Comparison of ENCODE assay signal across 17 cellular contexts in the genomic region with DNA sequence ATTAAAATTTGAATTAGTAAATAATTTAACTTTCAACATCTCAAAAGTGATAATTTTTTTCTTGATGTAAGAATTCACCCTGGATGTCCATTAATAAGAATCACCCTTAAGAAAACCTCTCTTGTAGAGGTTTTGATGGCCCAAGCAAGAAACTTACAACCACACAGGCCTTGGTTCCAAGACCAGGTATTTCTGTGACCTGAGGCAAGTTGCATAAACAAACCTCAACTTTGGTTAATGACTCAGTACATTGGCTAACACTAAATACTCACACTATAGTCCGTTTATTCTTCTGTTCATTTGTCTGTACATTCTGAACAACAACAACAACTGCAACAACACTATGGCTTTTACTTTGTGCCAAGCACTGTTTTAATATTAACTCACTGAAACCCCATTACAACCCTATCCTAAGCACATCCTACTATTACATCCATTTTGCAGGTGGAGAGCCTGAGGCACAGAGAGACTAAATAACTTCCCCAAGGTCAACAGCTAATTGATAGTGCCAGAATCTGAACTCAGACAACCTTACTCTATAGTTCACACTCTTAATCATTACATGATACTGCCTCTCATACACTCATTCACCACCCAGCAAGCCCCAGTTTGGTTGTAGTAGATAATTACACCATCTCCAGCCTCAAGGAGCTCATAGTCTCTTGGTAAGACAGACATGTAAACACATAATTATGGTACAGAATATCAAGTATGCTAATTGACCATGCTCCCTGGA. TPM values are rescaled to one million over a fixed set of nuclear protein-coding genes. Genes with fewer than 3 reads are reported as not detected.
A peak's percentile ranks its signal among the peaks of the same experiment; 100 is the strongest.
DNase-seq lines count a peak whose midpoint lies in the region; ATAC-seq lines count a peak whose summit lies in the region.
"Had no signal": no experiment of that assay in that cellular context is flagged by ENCODE, and none has a peak within 500 bp of the region (broad histone marks: within the 10 kb centered on the region; RNA-seq: fewer than 3 reads in every experiment).

No MANE protein-coding gene starts in this region.

- no peaks in the 10 kb centered on the region for H3K27me3 Mint-ChIP-seq in activated CD4-positive, alpha-beta T cell treated with anti-CD3 and anti-CD28 coated beads for 36 hours
- H3K27me3 Mint-ChIP-seq in activated T-helper 17 cell treated with anti-CD3 and anti-CD28 coated beads, Interleukin-2, amount 50 U/mL, for 72 hours: no peaks in the 10 kb centered on the region
- H3K27me3 Mint-ChIP-seq: naive thymus-derived CD4-positive, alpha-beta T cell had no signal

- intact Hi-C loops in activated CD4-positive, alpha-beta T cell treated with anti-CD3 and anti-CD28 coated beads for 36 hours (cut with DNase I, micrococcal nuclease): no loop called here
- intact Hi-C loops in head of caudate nucleus (cut with DNase I): no loop called here
- intact Hi-C loops in posterior cingulate gyrus (cut with DNase I): no loop called here

- no peak for DNase-seq in activated CD4-positive, alpha-beta T cell treated with anti-CD3 and anti-CD28 coated beads for 36 hours
- DNase-seq in activated CD4-positive, alpha-beta T cell treated with anti-CD3 and anti-CD28 coated beads, Interleukin-2, amount 50 U/mL, for 1 hour: no peak
- DNase-seq in fibroblast of peridontal ligament (ENCODE audit: extremely low read depth): peak; percentile 20
- no peak for DNase-seq in SIG-M5 (lab: John Stamatoyannopoulos, UW)
- no peak for DNase-seq in head of caudate nucleus
- DNase-seq in anterior cingulate cortex (lab: John Stamatoyannopoulos, UW): no peak
- no peak for DNase-seq in posterior cingulate gyrus
- DNase-seq: activated naive CD4-positive, alpha-beta T cell treated with Interleukin-2 at 50 U/mL for 16 hours; Caco-2; caudate nucleus; hippocampal formation; naive thymus-derived CD4-positive, alpha-beta T cell; NCI-H1092; NCI-H446; stimulated activated CD4-positive, alpha-beta T cell treated with anti-CD3 and anti-CD28 coated beads, Interleukin-2, amount 100 ng/mL, for 24 hours; upper lobe of left lung had no signal

- H3K9me3 Mint-ChIP-seq in activated CD4-positive, alpha-beta T cell treated with anti-CD3 and anti-CD28 coated beads for 36 hours (ENCODE audit: low read depth): no peaks in the 10 kb centered on the region
- H3K9me3 Mint-ChIP-seq in activated T-helper 17 cell treated with anti-CD3 and anti-CD28 coated beads, Interleukin-2, amount 50 U/mL, for 72 hours: peaks cover 3% of the 10 kb centered on the region
- H3K9me3 Mint-ChIP-seq: naive thymus-derived CD4-positive, alpha-beta T cell had no signal

- CTCF ChIA-PET in activated CD4-positive, alpha-beta T cell treated with anti-CD3 and anti-CD28 coated beads for 36 hours (lab: Charles Lee): interaction anchor here (0.5 to 1.7 kb wide), 3 partner anchors 11 to 267 kb away, joined by 3 to 7 read pairs (median 3); no protein-coding TSS in a partner anchor

- peak; percentile 42 for ATAC-seq in activated CD4-positive, alpha-beta T cell treated with anti-CD3 and anti-CD28 coated beads for 36 hours
- peak; percentile 52 for ATAC-seq in activated T-helper 17 cell treated with anti-CD3 and anti-CD28 coated beads, Interleukin-2, amount 50 U/mL, for 72 hours (replicated peaks)
- ATAC-seq: naive thymus-derived CD4-positive, alpha-beta T cell had no signal

- H3K4me3 Mint-ChIP-seq in activated CD4-positive, alpha-beta T cell treated with anti-CD3 and anti-CD28 coated beads for 36 hours: no peak overlapping the region
- H3K4me3 Mint-ChIP-seq in activated T-helper 17 cell treated with anti-CD3 and anti-CD28 coated beads, Interleukin-2, amount 50 U/mL, for 72 hours: no peak overlapping the region
- H3K4me3 Mint-ChIP-seq: naive thymus-derived CD4-positive, alpha-beta T cell had no signal

- POLR2A ChIA-PET in activated CD4-positive, alpha-beta T cell treated with anti-CD3 and anti-CD28 coated beads for 36 hours (lab: Charles Lee): no interaction called here

- H3K36me3 Mint-ChIP-seq in activated CD4-positive, alpha-beta T cell treated with anti-CD3 and anti-CD28 coated beads for 36 hours (ENCODE audit: low read depth): no peaks in the 10 kb centered on the region
- H3K36me3 Mint-ChIP-seq in activated T-helper 17 cell treated with anti-CD3 and anti-CD28 coated beads, Interleukin-2, amount 50 U/mL, for 72 hours (ENCODE audit: low read depth): no peaks in the 10 kb centered on the region

- H3K4me1 Mint-ChIP-seq in activated CD4-positive, alpha-beta T cell treated with anti-CD3 and anti-CD28 coated beads for 36 hours: peaks cover 12% of the 10 kb centered on the region
- H3K4me1 Mint-ChIP-seq in activated T-helper 17 cell treated with anti-CD3 and anti-CD28 coated beads, Interleukin-2, amount 50 U/mL, for 72 hours: peaks cover 8% of the 10 kb centered on the region

- H3K27ac Mint-ChIP-seq in activated CD4-positive, alpha-beta T cell treated with anti-CD3 and anti-CD28 coated beads for 36 hours: no peak overlapping the region
- no peak overlapping the region for H3K27ac Mint-ChIP-seq in activated T-helper 17 cell treated with anti-CD3 and anti-CD28 coated beads, Interleukin-2, amount 50 U/mL, for 72 hours
- H3K27ac Mint-ChIP-seq: naive thymus-derived CD4-positive, alpha-beta T cell had no signal

RNA-seq across cellular contexts. Expression of a gene that starts 6.6 kb away (rescaled TPM):
- total RNA-seq in activated CD4-positive, alpha-beta T cell treated with anti-CD3 and anti-CD28 coated beads for 36 hours: 10 to 100 TPM; 24.0 to 25.2 TPM
- 10 to 100 TPM; 56.2 to 78.2 TPM for total RNA-seq in activated T-helper 17 cell treated with anti-CD3 and anti-CD28 coated beads, Interleukin-2, amount 50 U/mL, for 72 hours
